In the genomic region with DNA sequence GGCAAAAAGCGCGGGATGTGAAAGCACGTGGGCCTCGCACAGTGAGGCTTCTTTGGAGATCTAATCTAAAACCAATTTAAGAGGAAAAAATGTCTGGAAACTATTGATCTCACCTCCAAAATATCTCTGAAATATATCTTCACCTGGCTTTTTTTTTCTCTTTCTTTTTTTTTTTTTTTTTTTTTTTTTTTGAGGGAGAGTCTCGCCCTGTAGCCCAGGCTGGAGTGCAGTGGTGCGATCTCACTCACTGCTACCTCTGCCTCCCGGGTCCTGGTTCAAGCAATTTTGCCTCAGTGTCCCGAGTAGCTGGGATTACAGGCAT, we compare ENCODE assay signal across 1 cellular context.
TF ChIP-seq lines count a peak whose summit lies in the region.

No MANE protein-coding gene starts in this region.

TF ChIP-seq in K562, 482 proteins besides CTCF, POLR2A, EP300 and RAD21 (continued from another document and continues in another):
- TF ChIP-seq, protein P1, sequence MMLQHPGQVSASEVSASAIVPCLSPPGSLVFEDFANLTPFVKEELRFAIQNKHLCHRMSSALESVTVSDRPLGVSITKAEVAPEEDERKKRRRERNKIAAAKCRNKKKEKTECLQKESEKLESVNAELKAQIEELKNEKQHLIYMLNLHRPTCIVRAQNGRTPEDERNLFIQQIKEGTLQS (IDR thresholded peaks at IDR 0.05): no peak
- TF ChIP-seq, protein P1 (CRISPR knock-in tag; conservative IDR thresholded peaks at IDR 0.05): no peak
- TF ChIP-seq GTF2F1 (IDR thresholded peaks at IDR 0.05; ENCODE audit: low read depth, low read length) (no peak), ZSCAN32 (CRISPR knock-in tag; IDR thresholded peaks at IDR 0.05) (no peak), ETV6 (IDR thresholded peaks at IDR 0.05; ENCODE audit: borderline replicate concordance in 1 of 2, low read depth in 2 of 2, low read length in 1 of 2) (no peak), ETV6 (CRISPR knock-in tag; IDR thresholded peaks at IDR 0.05; ENCODE audit: borderline replicate concordance) (no peak), TAF7 (tag; IDR thresholded peaks at IDR 0.05) (no peak), ZNF24 (IDR thresholded peaks at IDR 0.05) (no peak), SAFB (IDR thresholded peaks at IDR 0.05; ENCODE audit: borderline replicate concordance, low read depth, low read length) (no peak), ZNF444 (CRISPR knock-in tag; IDR thresholded peaks at IDR 0.05) (no peak), IRF2 (CRISPR knock-in tag; IDR thresholded peaks at IDR 0.05) (no peak), NFYB (IDR thresholded peaks at IDR 0.05; ENCODE audit: extremely low read depth, insufficient read length) (no peak), ZC3H8 (IDR thresholded peaks at IDR 0.05) (no peak), PCBP2 (IDR thresholded peaks at IDR 0.05; ENCODE audit: low read depth, low read length, poor library complexity, severe bottlenecking) (no peak), EZH2 (IDR thresholded peaks at IDR 0.05; ENCODE audit: borderline replicate concordance, low read depth, low read length) (no peak), ZNF764 (CRISPR knock-in tag; IDR thresholded peaks at IDR 0.05; ENCODE audit: low read depth) (no peak), KLF6 (CRISPR knock-in tag; IDR thresholded peaks at IDR 0.05; ENCODE audit: borderline replicate concordance) (0 out of 2 replicates have a peak, but pooled peaks have one; percentile 56), BRCA1 (IDR thresholded peaks at IDR 0.05) (no peak), BRCA1 (CRISPR knock-in tag; IDR thresholded peaks at IDR 0.05) (no peak), STAT5B (CRISPR knock-in tag; IDR thresholded peaks at IDR 0.05) (no peak), SMC3 (conservative IDR thresholded peaks at IDR 0.05; ENCODE audit: insufficient read depth, low read depth, low read length) (no peak), TCF3 (CRISPR knock-in tag; IDR thresholded peaks at IDR 0.05) (no peak), ZNF507 (tag; conservative IDR thresholded peaks at IDR 0.05) (no peak), POLR2G (IDR thresholded peaks at IDR 0.05; ENCODE audit: low read depth, low read length) (no peak), BRD4 (IDR thresholded peaks at IDR 0.05) (no peak), RUNX1 (IDR thresholded peaks at IDR 0.05; ENCODE audit: low read depth) (no peak), TAL1 (IDR thresholded peaks at IDR 0.05) (no peak), ZNF175 (CRISPR knock-in tag; IDR thresholded peaks at IDR 0.05; ENCODE audit: low read depth) (no peak), SIX5 (IDR thresholded peaks at IDR 0.05; ENCODE audit: borderline replicate concordance in 1 of 2, insufficient read depth in 1 of 2, low read depth in 1 of 2, low read length in 2 of 2) (no peak), ATF1 (CRISPR knock-in tag; IDR thresholded peaks at IDR 0.05) (no peak), ATF1 (tag; IDR thresholded peaks at IDR 0.05) (peak; percentile 57; the same call in 1 of the 2 replicates), SRF (CRISPR knock-in tag; IDR thresholded peaks at IDR 0.05) (no peak)
- TF ChIP-seq, protein P2, sequence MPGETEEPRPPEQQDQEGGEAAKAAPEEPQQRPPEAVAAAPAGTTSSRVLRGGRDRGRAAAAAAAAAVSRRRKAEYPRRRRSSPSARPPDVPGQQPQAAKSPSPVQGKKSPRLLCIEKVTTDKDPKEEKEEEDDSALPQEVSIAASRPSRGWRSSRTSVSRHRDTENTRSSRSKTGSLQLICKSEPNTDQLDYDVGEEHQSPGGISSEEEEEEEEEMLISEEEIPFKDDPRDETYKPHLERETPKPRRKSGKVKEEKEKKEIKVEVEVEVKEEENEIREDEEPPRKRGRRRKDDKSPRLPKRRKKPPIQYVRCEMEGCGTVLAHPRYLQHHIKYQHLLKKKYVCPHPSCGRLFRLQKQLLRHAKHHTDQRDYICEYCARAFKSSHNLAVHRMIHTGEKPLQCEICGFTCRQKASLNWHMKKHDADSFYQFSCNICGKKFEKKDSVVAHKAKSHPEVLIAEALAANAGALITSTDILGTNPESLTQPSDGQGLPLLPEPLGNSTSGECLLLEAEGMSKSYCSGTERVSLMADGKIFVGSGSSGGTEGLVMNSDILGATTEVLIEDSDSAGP (CRISPR knock-in tag; IDR thresholded peaks at IDR 0.05): no peak
- TF ChIP-seq, protein P3, sequence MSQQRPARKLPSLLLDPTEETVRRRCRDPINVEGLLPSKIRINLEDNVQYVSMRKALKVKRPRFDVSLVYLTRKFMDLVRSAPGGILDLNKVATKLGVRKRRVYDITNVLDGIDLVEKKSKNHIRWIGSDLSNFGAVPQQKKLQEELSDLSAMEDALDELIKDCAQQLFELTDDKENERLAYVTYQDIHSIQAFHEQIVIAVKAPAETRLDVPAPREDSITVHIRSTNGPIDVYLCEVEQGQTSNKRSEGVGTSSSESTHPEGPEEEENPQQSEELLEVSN (IDR thresholded peaks at IDR 0.05; ENCODE audit: borderline replicate concordance in 1 of 2, extremely low read depth in 1 of 2, insufficient read depth in 1 of 2, insufficient read length in 1 of 2, low read depth in 1 of 2, low read length in 1 of 2, poor library complexity in 1 of 2, severe bottlenecking in 1 of 2): peak in 1 of 2 experiments; percentile 92
- TF ChIP-seq, protein P4, sequence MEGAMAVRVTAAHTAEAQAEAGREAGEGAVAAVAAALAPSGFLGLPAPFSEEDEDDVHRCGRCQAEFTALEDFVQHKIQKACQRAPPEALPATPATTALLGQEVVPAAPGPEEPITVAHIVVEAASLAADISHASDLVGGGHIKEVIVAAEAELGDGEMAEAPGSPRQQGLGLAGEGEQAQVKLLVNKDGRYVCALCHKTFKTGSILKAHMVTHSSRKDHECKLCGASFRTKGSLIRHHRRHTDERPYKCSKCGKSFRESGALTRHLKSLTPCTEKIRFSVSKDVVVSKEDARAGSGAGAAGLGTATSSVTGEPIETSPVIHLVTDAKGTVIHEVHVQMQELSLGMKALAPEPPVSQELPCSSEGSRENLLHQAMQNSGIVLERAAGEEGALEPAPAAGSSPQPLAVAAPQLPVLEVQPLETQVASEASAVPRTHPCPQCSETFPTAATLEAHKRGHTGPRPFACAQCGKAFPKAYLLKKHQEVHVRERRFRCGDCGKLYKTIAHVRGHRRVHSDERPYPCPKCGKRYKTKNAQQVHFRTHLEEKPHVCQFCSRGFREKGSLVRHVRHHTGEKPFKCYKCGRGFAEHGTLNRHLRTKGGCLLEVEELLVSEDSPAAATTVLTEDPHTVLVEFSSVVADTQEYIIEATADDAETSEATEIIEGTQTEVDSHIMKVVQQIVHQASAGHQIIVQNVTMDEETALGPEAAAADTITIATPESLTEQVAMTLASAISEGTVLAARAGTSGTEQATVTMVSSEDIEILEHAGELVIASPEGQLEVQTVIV (CRISPR knock-in tag; IDR thresholded peaks at IDR 0.05; ENCODE audit: borderline replicate concordance): no peak
- TF ChIP-seq, protein P5, sequence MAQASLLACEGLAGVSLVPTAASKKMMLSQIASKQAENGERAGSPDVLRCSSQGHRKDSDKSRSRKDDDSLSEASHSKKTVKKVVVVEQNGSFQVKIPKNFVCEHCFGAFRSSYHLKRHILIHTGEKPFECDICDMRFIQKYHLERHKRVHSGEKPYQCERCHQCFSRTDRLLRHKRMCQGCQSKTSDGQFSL (CRISPR knock-in tag; IDR thresholded peaks at IDR 0.05): no peak
- TF ChIP-seq, protein P5 (tag; IDR thresholded peaks at IDR 0.05): no peak
- TF ChIP-seq, protein P6, sequence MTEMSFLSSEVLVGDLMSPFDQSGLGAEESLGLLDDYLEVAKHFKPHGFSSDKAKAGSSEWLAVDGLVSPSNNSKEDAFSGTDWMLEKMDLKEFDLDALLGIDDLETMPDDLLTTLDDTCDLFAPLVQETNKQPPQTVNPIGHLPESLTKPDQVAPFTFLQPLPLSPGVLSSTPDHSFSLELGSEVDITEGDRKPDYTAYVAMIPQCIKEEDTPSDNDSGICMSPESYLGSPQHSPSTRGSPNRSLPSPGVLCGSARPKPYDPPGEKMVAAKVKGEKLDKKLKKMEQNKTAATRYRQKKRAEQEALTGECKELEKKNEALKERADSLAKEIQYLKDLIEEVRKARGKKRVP (CRISPR knock-in tag; IDR thresholded peaks at IDR 0.05): 0 out of 2 replicates have a peak, but pooled peaks have one; percentile 35
- TF ChIP-seq, protein P7, sequence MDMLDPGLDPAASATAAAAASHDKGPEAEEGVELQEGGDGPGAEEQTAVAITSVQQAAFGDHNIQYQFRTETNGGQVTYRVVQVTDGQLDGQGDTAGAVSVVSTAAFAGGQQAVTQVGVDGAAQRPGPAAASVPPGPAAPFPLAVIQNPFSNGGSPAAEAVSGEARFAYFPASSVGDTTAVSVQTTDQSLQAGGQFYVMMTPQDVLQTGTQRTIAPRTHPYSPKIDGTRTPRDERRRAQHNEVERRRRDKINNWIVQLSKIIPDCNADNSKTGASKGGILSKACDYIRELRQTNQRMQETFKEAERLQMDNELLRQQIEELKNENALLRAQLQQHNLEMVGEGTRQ (CRISPR knock-in tag; IDR thresholded peaks at IDR 0.05): peak; percentile 21; the same call in 1 of the 2 replicates
- TF ChIP-seq, protein P8, sequence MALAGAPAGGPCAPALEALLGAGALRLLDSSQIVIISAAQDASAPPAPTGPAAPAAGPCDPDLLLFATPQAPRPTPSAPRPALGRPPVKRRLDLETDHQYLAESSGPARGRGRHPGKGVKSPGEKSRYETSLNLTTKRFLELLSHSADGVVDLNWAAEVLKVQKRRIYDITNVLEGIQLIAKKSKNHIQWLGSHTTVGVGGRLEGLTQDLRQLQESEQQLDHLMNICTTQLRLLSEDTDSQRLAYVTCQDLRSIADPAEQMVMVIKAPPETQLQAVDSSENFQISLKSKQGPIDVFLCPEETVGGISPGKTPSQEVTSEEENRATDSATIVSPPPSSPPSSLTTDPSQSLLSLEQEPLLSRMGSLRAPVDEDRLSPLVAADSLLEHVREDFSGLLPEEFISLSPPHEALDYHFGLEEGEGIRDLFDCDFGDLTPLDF (CRISPR knock-in tag; IDR thresholded peaks at IDR 0.05): no peak
- TF ChIP-seq, protein P9, sequence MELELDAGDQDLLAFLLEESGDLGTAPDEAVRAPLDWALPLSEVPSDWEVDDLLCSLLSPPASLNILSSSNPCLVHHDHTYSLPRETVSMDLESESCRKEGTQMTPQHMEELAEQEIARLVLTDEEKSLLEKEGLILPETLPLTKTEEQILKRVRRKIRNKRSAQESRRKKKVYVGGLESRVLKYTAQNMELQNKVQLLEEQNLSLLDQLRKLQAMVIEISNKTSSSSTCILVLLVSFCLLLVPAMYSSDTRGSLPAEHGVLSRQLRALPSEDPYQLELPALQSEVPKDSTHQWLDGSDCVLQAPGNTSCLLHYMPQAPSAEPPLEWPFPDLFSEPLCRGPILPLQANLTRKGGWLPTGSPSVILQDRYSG (tag; conservative IDR thresholded peaks at IDR 0.05; ENCODE audit: low read depth): no peak
- TF ChIP-seq, protein P10, sequence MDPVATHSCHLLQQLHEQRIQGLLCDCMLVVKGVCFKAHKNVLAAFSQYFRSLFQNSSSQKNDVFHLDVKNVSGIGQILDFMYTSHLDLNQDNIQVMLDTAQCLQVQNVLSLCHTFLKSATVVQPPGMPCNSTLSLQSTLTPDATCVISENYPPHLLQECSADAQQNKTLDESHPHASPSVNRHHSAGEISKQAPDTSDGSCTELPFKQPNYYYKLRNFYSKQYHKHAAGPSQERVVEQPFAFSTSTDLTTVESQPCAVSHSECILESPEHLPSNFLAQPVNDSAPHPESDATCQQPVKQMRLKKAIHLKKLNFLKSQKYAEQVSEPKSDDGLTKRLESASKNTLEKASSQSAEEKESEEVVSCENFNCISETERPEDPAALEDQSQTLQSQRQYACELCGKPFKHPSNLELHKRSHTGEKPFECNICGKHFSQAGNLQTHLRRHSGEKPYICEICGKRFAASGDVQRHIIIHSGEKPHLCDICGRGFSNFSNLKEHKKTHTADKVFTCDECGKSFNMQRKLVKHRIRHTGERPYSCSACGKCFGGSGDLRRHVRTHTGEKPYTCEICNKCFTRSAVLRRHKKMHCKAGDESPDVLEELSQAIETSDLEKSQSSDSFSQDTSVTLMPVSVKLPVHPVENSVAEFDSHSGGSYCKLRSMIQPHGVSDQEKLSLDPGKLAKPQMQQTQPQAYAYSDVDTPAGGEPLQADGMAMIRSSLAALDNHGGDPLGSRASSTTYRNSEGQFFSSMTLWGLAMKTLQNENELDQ (CRISPR knock-in tag; IDR thresholded peaks at IDR 0.05; ENCODE audit: borderline replicate concordance): no peak
- TF ChIP-seq, protein P11, sequence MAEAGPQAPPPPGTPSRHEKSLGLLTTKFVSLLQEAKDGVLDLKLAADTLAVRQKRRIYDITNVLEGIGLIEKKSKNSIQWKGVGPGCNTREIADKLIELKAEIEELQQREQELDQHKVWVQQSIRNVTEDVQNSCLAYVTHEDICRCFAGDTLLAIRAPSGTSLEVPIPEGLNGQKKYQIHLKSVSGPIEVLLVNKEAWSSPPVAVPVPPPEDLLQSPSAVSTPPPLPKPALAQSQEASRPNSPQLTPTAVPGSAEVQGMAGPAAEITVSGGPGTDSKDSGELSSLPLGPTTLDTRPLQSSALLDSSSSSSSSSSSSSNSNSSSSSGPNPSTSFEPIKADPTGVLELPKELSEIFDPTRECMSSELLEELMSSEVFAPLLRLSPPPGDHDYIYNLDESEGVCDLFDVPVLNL (CRISPR knock-in tag; IDR thresholded peaks at IDR 0.05; ENCODE audit: low read depth): no peak
- TF ChIP-seq, protein P12, sequence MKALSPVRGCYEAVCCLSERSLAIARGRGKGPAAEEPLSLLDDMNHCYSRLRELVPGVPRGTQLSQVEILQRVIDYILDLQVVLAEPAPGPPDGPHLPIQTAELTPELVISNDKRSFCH (CRISPR knock-in tag; IDR thresholded peaks at IDR 0.05): no peak
- TF ChIP-seq, protein P12 (tag; IDR thresholded peaks at IDR 0.05): no peak
